ENCODE assay signal across 16 cellular contexts in genomic region chr2:40213616-40214015, GRCh38.
DNase-seq lines count a peak whose midpoint lies in the region; FAIRE-seq and TF ChIP-seq lines count a peak whose summit lies in the region.
"Had no signal": no experiment of that assay in that cellular context is flagged by ENCODE, and none has a peak within 500 bp of the region (broad histone marks: within the 10 kb centered on the region; RNA-seq: fewer than 3 reads in every experiment).

No MANE protein-coding gene starts in this region.

- H3K36me3 ChIP-seq in GM23248 (ENCODE audit: low read depth) (no peaks in the 10 kb centered on the region), astrocyte (ENCODE audit: insufficient read depth, low read length) (no peaks in the 10 kb centered on the region)
- H3K36me3 ChIP-seq: HAP-1 had no signal

- H3K27me3 ChIP-seq in GM23248 (replicated peaks; ENCODE audit: insufficient read depth) = no peaks in the 10 kb centered on the region
- no peaks in the 10 kb centered on the region for H3K27me3 ChIP-seq in astrocyte (ENCODE audit: insufficient read depth, low read length)

- no peaks in the 10 kb centered on the region for H3K27me3 Mint-ChIP-seq in astrocyte (ENCODE audit: low read depth, unreplicated experiment)
- H3K27me3 Mint-ChIP-seq: CD4-positive, alpha-beta memory T cell had no signal

- WGBS in GM23248 (ENCODE audit: low coverage in 1 of 2, low lambda C conversion rate in 2 of 2, missing lambda C conversion rate in 2 of 2), 2 experiments = 38 to 42% methylated on average over 3 of the region's 3 CpGs

- no peaks in the 10 kb centered on the region for H3K9me3 ChIP-seq in GM23248 (ENCODE audit: low read depth)
- H3K9me3 ChIP-seq in astrocyte (ENCODE audit: insufficient read depth, low read depth, low read length) = no peaks in the 10 kb centered on the region
- H3K9me3 ChIP-seq: HAP-1 had no signal

- H3F3A ChIP-seq in GM23248 (ENCODE audit: insufficient read depth) = peaks cover 16% of the 10 kb centered on the region

- no peaks in the 10 kb centered on the region for H4K20me1 ChIP-seq in GM23248 (ENCODE audit: insufficient read depth)
- no peaks in the 10 kb centered on the region for H4K20me1 ChIP-seq in astrocyte (ENCODE audit: insufficient read depth, low read length)

- peak overlapping the region; percentile 55 for H3K27ac ChIP-seq in GM23248
- H3K27ac ChIP-seq in astrocyte (ENCODE audit: low read depth, low read length) = no peak overlapping the region
- H3K27ac ChIP-seq: 22Rv1, HL-60 had no signal

- H3K79me2 ChIP-seq in GM23248 (ENCODE audit: insufficient read depth) (no peaks in the 10 kb centered on the region), astrocyte (ENCODE audit: insufficient read depth, low read length) (no peaks in the 10 kb centered on the region)

- peaks cover 4% of the 10 kb centered on the region for H3K9me3 Mint-ChIP-seq in astrocyte (ENCODE audit: unreplicated experiment)

- peak overlapping the region; percentile 17; the same call in 1 of the 2 replicates for H3K9ac ChIP-seq in GM23248
- no peak overlapping the region for H3K9ac ChIP-seq in astrocyte (ENCODE audit: low read length)

- no peaks in the 10 kb centered on the region for H3K9me2 ChIP-seq in GM23248 (ENCODE audit: insufficient read depth)

- peak; percentile 35 for DNase-seq in DMS53 (lab: John Stamatoyannopoulos, UW)
- no peak for DNase-seq in DMS53 treated with DMSO at 0.1 percent for 48 hours (lab: John Stamatoyannopoulos, UW; ENCODE audit: unreplicated experiment)
- no peak for DNase-seq in GM23248
- peak; percentile 12 for DNase-seq in astrocyte (ENCODE audit: low read depth)
- peak; percentile 30 for DNase-seq in pons (ENCODE audit: low spot score)
- DNase-seq in NCI-H2029 treated with DMSO at 0.1 percent for 48 hours (lab: John Stamatoyannopoulos, UW) = no peak
- DNase-seq in NCI-H2227 (lab: John Stamatoyannopoulos, UW; ENCODE audit: unreplicated experiment) = no peak
- DNase-seq in GF-D8 (lab: John Stamatoyannopoulos, UW) = no peak
- DNase-seq: CD4-positive, alpha-beta memory T cell; DMS79 treated with DMSO at 0.1 percent for 48 hours; NCI-H1417 treated with DMSO at 0.1 percent for 48 hours; SIG-M5 had no signal

- in situ Hi-C loops in GM23248 (cut with MboI) = no loop called here

- H3K27ac Mint-ChIP-seq in astrocyte (ENCODE audit: unreplicated experiment) = no peak overlapping the region
- H3K27ac Mint-ChIP-seq: CD4-positive, alpha-beta memory T cell had no signal

- no peak for TF ChIP-seq CTCF in astrocyte (IDR thresholded peaks at IDR 0.05; ENCODE audit: insufficient read depth, low read depth, low read length)

- H3K4me2 ChIP-seq in GM23248 (ENCODE audit: unreplicated experiment) (peak overlapping the region; percentile 29), astrocyte (ENCODE audit: low read length) (no peak overlapping the region)

- H3K4me3 Mint-ChIP-seq in astrocyte (ENCODE audit: unreplicated experiment) = no peak overlapping the region
- H3K4me3 Mint-ChIP-seq: CD4-positive, alpha-beta memory T cell had no signal

- H3K4me3 ChIP-seq in GM23248 = no peak overlapping the region
- H3K4me3 ChIP-seq in astrocyte (ENCODE audit: insufficient read depth, low read depth, low read length) = no peak overlapping the region
- H3K4me3 ChIP-seq: HAP-1, K562 had no signal

- peaks cover 33% of the 10 kb centered on the region for H3K4me1 ChIP-seq in GM23248 (ENCODE audit: insufficient read depth)
- peaks cover 9% of the 10 kb centered on the region for H3K4me1 ChIP-seq in astrocyte (ENCODE audit: insufficient read depth, low read length)

- H3K4me1 Mint-ChIP-seq in astrocyte (ENCODE audit: low read depth, unreplicated experiment) = peaks cover 9% of the 10 kb centered on the region
- H3K4me1 Mint-ChIP-seq: CD4-positive, alpha-beta memory T cell had no signal

- H2AFZ ChIP-seq in GM23248 (peak overlapping the region; percentile 25; the same call in 1 of the 2 replicates), astrocyte (ENCODE audit: low read depth, low read length) (no peak overlapping the region)

- H3K36me3 Mint-ChIP-seq in astrocyte (ENCODE audit: low read depth, unreplicated experiment) = peaks cover 5% of the 10 kb centered on the region
- H3K36me3 Mint-ChIP-seq: CD4-positive, alpha-beta memory T cell had no signal

- FAIRE-seq in astrocyte (lab: Jason Lieb, UNC) = no peak
- FAIRE-seq: K562 had no signal

Comparison
In these comparisons a context has a peak if more than half of its experiments do, and no peak if none do; other contexts are left out.
1. DNase-seq: peak in DMS53 (single experiment), astrocyte (single experiment) and pons (single experiment); none in DMS53 treated with DMSO at 0.1 percent for 48 hours (single experiment), GM23248 (single experiment), NCI-H2029 treated with DMSO at 0.1 percent for 48 hours (single experiment), NCI-H2227 (single experiment) and GF-D8 (single experiment).